In genomic region chr11:97990162-97990920, GRCh38 we compare ENCODE assay signal across 27 cellular contexts.
DNase-seq lines count a peak whose midpoint lies in the region; ATAC-seq and TF ChIP-seq lines count a peak whose summit lies in the region.
"Had no signal": no experiment of that assay in that cellular context is flagged by ENCODE, and none has a peak within 500 bp of the region (broad histone marks: within the 10 kb centered on the region; RNA-seq: fewer than 3 reads in every experiment).

No MANE protein-coding gene starts in this region.

- CTCF ChIA-PET in AG04449 (lab: Yijun Ruan, JAX) = interaction anchor here (1.5 kb wide), 1 partner anchor 11 kb away, joined by 4 read pairs; no protein-coding TSS in a partner anchor

- TF ChIP-seq CTCF in AG04449 (IDR thresholded peaks at IDR 0.05; ENCODE audit: insufficient read depth, low read length, missing control alignments) (no peak), fibroblast of villous mesenchyme (IDR thresholded peaks at IDR 0.05; ENCODE audit: insufficient read depth, low read depth, low read length) (no peak)

- ATAC-seq in HG03039 (IDR thresholded peaks at IDR 0.05; ENCODE audit: unreplicated experiment) (no peak), HG02852 (IDR thresholded peaks at IDR 0.05; ENCODE audit: unreplicated experiment) (no peak)
- ATAC-seq: A549; activated CD8-positive, alpha-beta memory T cell treated with anti-CD3 and anti-CD28 coated beads, Interleukin-2, amount 10 ng/mL, durations not matched to agents 7 days and 5 days; activated T-cell treated with anti-CD3 and anti-CD28 coated beads, Interleukin-2, amount 50 U/mL, for 72 hours; WTC11 had no signal

- DNase-seq in AG04449 (ENCODE audit: low read depth, low spot score) (peak; percentile 12), astrocyte of the hippocampus (ENCODE audit: low read depth, low spot score) (peak; percentile 56), fibroblast of villous mesenchyme (ENCODE audit: low read depth) (peak; percentile 78)
- no peak for DNase-seq in activated CD4-positive, alpha-beta T cell treated with anti-CD3 and anti-CD28 coated beads for 48 hours
- no peak for DNase-seq in activated effector memory CD4-positive, alpha-beta T cell treated with Interleukin-2 at 50 U/mL for 16 hours
- DNase-seq: activated CD4-positive, alpha-beta T cell treated with anti-CD3 and anti-CD28 coated beads, Interleukin-2, amount 50 U/mL, for 1 hour; activated CD8-positive, alpha-beta memory T cell treated with anti-CD3 and anti-CD28 coated beads, Interleukin-2, amount 10 ng/mL, durations not matched to agents 7 days and 5 days; activated naive CD4-positive, alpha-beta T cell treated with anti-CD3 and anti-CD28 coated beads for 36 hours; activated T-cell treated with anti-CD3 and anti-CD28 coated beads, Interleukin-2, amount 50 U/mL, for 72 hours; amniotic stem cell; H7; left ventricle myocardium inferior; naive B cell; NCI-H146; NCI-H2107; NCI-H446; NCI-H774; nucleus accumbens; SK-N-SH; T-helper 2 cell had no signal

- POLR2A ChIA-PET in AG04449 (lab: Yijun Ruan, JAX) = no interaction called here

- TF ChIP-seq EP300 in Ishikawa (IDR thresholded peaks at IDR 0.05; ENCODE audit: borderline replicate concordance) = no peak

- H3K4me3 ChIP-seq in AG04449 (ENCODE audit: low read depth, low read length) (no peak overlapping the region), fibroblast of villous mesenchyme (ENCODE audit: low read depth, low read length) (no peak overlapping the region)
- H3K4me3 ChIP-seq: A549, left ventricle myocardium inferior, skin epidermis, thoracic aorta had no signal

- no peak for TF ChIP-seq RAD21 in Ishikawa (IDR thresholded peaks at IDR 0.05; ENCODE audit: low read depth)

TF ChIP-seq in Ishikawa, 13 proteins besides CTCF, POLR2A, EP300 and RAD21:
- TF ChIP-seq TEAD4 (IDR thresholded peaks at IDR 0.05) (peak; percentile 41; the same call in 1 of the 2 replicates), FOXM1 (IDR thresholded peaks at IDR 0.05; ENCODE audit: borderline replicate concordance, low read depth) (no peak)

Comparison
In these comparisons a context has a peak if more than half of its experiments do, and no peak if none do; other contexts are left out.
1. DNase-seq: peak in AG04449 (single experiment), astrocyte of the hippocampus (single experiment) and fibroblast of villous mesenchyme (single experiment); none in activated CD4-positive, alpha-beta T cell treated with anti-CD3 and anti-CD28 coated beads for 48 hours (single experiment) and activated effector memory CD4-positive, alpha-beta T cell treated with Interleukin-2 at 50 U/mL for 16 hours (single experiment).